In the genomic region with DNA sequence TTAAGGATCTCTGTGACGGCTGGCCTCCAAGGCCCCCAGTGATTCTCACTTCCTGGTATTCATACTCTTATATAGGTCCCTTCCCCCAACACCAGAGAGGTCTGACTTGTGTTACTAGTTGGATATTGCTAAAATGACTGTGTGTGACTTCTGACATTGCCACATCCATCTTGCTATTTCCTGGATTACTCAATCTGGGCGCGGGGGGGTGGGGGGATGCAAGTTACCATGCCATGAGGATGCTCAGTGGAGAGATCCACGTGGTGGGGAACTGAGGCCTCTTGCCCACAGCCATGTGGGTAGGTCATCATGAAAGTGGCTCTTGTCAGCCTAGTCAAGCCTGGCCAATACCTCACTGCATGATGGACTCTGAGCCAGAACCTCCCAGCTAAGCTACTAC, we compare ENCODE assay signal across 17 cellular contexts.
DNase-seq lines count a peak whose midpoint lies in the region; ATAC-seq and TF ChIP-seq lines count a peak whose summit lies in the region.
"Had no signal": no experiment of that assay in that cellular context is flagged by ENCODE, and none has a peak within 500 bp of the region (broad histone marks: within the 10 kb centered on the region; RNA-seq: fewer than 3 reads in every experiment).

No MANE protein-coding gene starts in this region.

- H3K9me3 ChIP-seq in Karpas-422 (ENCODE audit: low read length): no peaks in the 10 kb centered on the region
- H3K9me3 ChIP-seq: prostate gland had no signal

- no peak for TF ChIP-seq CTCF in NB4 (IDR thresholded peaks at IDR 0.05; ENCODE audit: low read depth, low read length)
- TF ChIP-seq CTCF in GM20000 (IDR thresholded peaks at IDR 0.05; ENCODE audit: extremely low read depth, missing control alignments): no peak

- H3K4me1 ChIP-seq in Karpas-422 (ENCODE audit: low read length): no peaks in the 10 kb centered on the region
- H3K4me1 ChIP-seq: prostate gland had no signal

- peak; percentile 59 for DNase-seq in ELR (ENCODE audit: low read depth)
- peak; percentile 70 for DNase-seq in NB4 (ENCODE audit: low read depth)
- peak; percentile 64 for DNase-seq in dermis blood vessel endothelial cell
- DNase-seq in skeletal muscle cell (ENCODE audit: low read depth): peak; percentile 37
- no peak for DNase-seq in Karpas-422
- no peak for DNase-seq in GM20000 (ENCODE audit: low spot score)
- DNase-seq: activated CD8-positive, alpha-beta memory T cell treated with anti-CD3 and anti-CD28 coated beads, Interleukin-2, amount 10 ng/mL, durations not matched to agents 7 days and 5 days; activated naive CD4-positive, alpha-beta T cell treated with anti-CD3 and anti-CD28 coated beads, Interleukin-2, amount 10 ng/mL, durations not matched to agents 7 days and 5 days; CD4-positive, alpha-beta T cell; MM.1S; NCI-H2171; NK-92 treated with Interleukin-12 subunit alpha and Interleukin-12 subunit beta, amount 100 ng/mL, for 24 hours; stimulated activated CD4-positive, alpha-beta T cell treated with anti-CD3 and anti-CD28 coated beads, Interleukin-1b, Interleukin-23, amount 100 ng/mL, for 48 hours; trophoblast cell had no signal

- H2AFZ ChIP-seq in Karpas-422 (ENCODE audit: low read length): no peak overlapping the region

- H3K27ac ChIP-seq in Karpas-422 (ENCODE audit: low read length): no peak overlapping the region
- H3K27ac ChIP-seq: prostate gland had no signal

- H3K27me3 ChIP-seq in Karpas-422 (ENCODE audit: low read length): no peaks in the 10 kb centered on the region

- TF ChIP-seq POLR2A in NB4 (IDR thresholded peaks at IDR 0.05; ENCODE audit: extremely low read depth, insufficient read length): no peak

- no peaks in the 10 kb centered on the region for H3K79me2 ChIP-seq in Karpas-422 (ENCODE audit: low read length)

- H3K4me3 ChIP-seq in NB4 (ENCODE audit: low read depth, low read length) (no peak overlapping the region), skeletal muscle cell (ENCODE audit: low read depth, low read length) (no peak overlapping the region), Karpas-422 (ENCODE audit: low read length) (no peak overlapping the region)
- H3K4me3 ChIP-seq: prostate gland had no signal

- no peaks in the 10 kb centered on the region for H3K36me3 ChIP-seq in Karpas-422 (ENCODE audit: insufficient read depth, low read length)
- H3K36me3 ChIP-seq: prostate gland had no signal

- no peaks in the 10 kb centered on the region for H3K9me2 ChIP-seq in Karpas-422 (replicated peaks; ENCODE audit: insufficient read depth, low read length)

- ATAC-seq in HG02678 (IDR thresholded peaks at IDR 0.05; ENCODE audit: unreplicated experiment) (no peak), HG03196 (IDR thresholded peaks at IDR 0.05; ENCODE audit: unreplicated experiment) (no peak)
- ATAC-seq: activated CD8-positive, alpha-beta memory T cell treated with anti-CD3 and anti-CD28 coated beads, Interleukin-2, amount 10 ng/mL, durations not matched to agents 7 days and 5 days had no signal

- no peak overlapping the region for H3K9ac ChIP-seq in Karpas-422 (ENCODE audit: low read length)

- H4K20me1 ChIP-seq in Karpas-422 (ENCODE audit: insufficient read depth, low read depth, low read length): no peaks in the 10 kb centered on the region

- no peak overlapping the region for H3K4me2 ChIP-seq in Karpas-422 (ENCODE audit: low read depth, low read length, poor library complexity, severe bottlenecking)

Comparison
In these comparisons a context has a peak if more than half of its experiments do, and no peak if none do; other contexts are left out.
1. DNase-seq: peak in ELR (single experiment), NB4 (single experiment), dermis blood vessel endothelial cell (single experiment) and skeletal muscle cell (single experiment); none in Karpas-422 (single experiment) and GM20000 (single experiment).